ENCODE assay signal across 1 cellular context in genomic region chr22:38649841-38650522, GRCh38.
TF ChIP-seq lines count a peak whose summit lies in the region.

No MANE protein-coding gene starts in this region.

TF ChIP-seq in HEK293, 187 proteins besides CTCF, POLR2A, EP300 and RAD21 (continued from another document):
- no peak for TF ChIP-seq REST (tag by site-specific recombination; IDR thresholded peaks at IDR 0.05)
- peak; percentile 41; the same call in 1 of the 2 replicates for TF ChIP-seq GLIS1 (tag by site-specific recombination; IDR thresholded peaks at IDR 0.05)
- no peak for TF ChIP-seq SP7 (tag by site-specific recombination; IDR thresholded peaks at IDR 0.05)
- no peak for TF ChIP-seq ZBTB20 (tag by site-specific recombination; IDR thresholded peaks at IDR 0.05)
- no peak for TF ChIP-seq TSHZ1 (tag by site-specific recombination; IDR thresholded peaks at IDR 0.05; ENCODE audit: borderline replicate concordance)
- no peak for TF ChIP-seq GLI2 (tag by site-specific recombination; IDR thresholded peaks at IDR 0.05; ENCODE audit: borderline replicate concordance, low read depth)
- no peak for TF ChIP-seq ZNF792 (tag by site-specific recombination; IDR thresholded peaks at IDR 0.05)
- no peak for TF ChIP-seq SCRT2 (tag by site-specific recombination; IDR thresholded peaks at IDR 0.05)
- no peak for TF ChIP-seq MZF1 (tag by site-specific recombination; IDR thresholded peaks at IDR 0.05; ENCODE audit: borderline replicate concordance)
- no peak for TF ChIP-seq ZNF791 (tag by site-specific recombination; IDR thresholded peaks at IDR 0.05)
- TF ChIP-seq ZNF449 (tag by site-specific recombination; IDR thresholded peaks at IDR 0.05) = peak; percentile 97
- no peak for TF ChIP-seq ZNF529 (tag by site-specific recombination; IDR thresholded peaks at IDR 0.05; ENCODE audit: insufficient replicate concordance)
- no peak for TF ChIP-seq ZNF433 (tag by site-specific recombination; IDR thresholded peaks at IDR 0.05; ENCODE audit: low read depth)
- TF ChIP-seq ZNF843 (tag by site-specific recombination; IDR thresholded peaks at IDR 0.05) = no peak
- TF ChIP-seq ZNF112 (tag by site-specific recombination; IDR thresholded peaks at IDR 0.05) = no peak
- no peak for TF ChIP-seq ZBTB26 (tag by site-specific recombination; optimal IDR thresholded peaks at IDR 0.05)
